Comparison of ENCODE assay signal across 7 cellular contexts in genomic region chr14:60722836-60723217, GRCh38. TPM values are rescaled to one million over a fixed set of nuclear protein-coding genes. Genes with fewer than 3 reads are reported as not detected.
A peak's percentile ranks its signal among the peaks of the same experiment; 100 is the strongest.
DNase-seq lines count a peak whose midpoint lies in the region; ATAC-seq, FAIRE-seq and TF ChIP-seq lines count a peak whose summit lies in the region.

No MANE protein-coding gene starts in this region.

- no peak overlapping the region for H2AK5ac ChIP-seq in mesendoderm (ENCODE audit: low read length)

- no CpG with 5 or more reads among the region's 21 CpGs for WGBS in mesendoderm (ENCODE audit: extremely low coverage, insufficient coverage, low lambda C conversion rate)

- H3K4me2 ChIP-seq in mesendoderm (ENCODE audit: low read length) = peak overlapping the region; percentile 95

- intact Hi-C loops in colonic mucosa (cut with DNase I) = loop anchor here (10.0 kb wide), 1 partner anchor 302 kb away; no protein-coding TSS in a partner anchor

- H3K23ac ChIP-seq in mesendoderm (ENCODE audit: low read length) = peak overlapping the region; percentile 99

- peak overlapping the region; percentile 48 for H2BK15ac ChIP-seq in mesendoderm (replicated peaks; ENCODE audit: low read depth)

- peak overlapping the region; percentile 23 for H2BK120ac ChIP-seq in mesendoderm (ENCODE audit: low read depth, low read length)

- H3K27ac ChIP-seq in colonic mucosa (no peak overlapping the region), mesendoderm (ENCODE audit: low read depth, low read length) (peak overlapping the region; percentile 86)

- no peak overlapping the region for H2BK5ac ChIP-seq in mesendoderm (ENCODE audit: low read length)

- H3K18ac ChIP-seq in mesendoderm (ENCODE audit: low read length) = peak overlapping the region; percentile 75

- TF ChIP-seq CTCF in colonic mucosa (IDR thresholded peaks at IDR 0.05) = no peak

- no peak for TF ChIP-seq POLR2A in GM12891 (IDR thresholded peaks at IDR 0.05; ENCODE audit: low read depth, low read length)

- no peak overlapping the region for H4K5ac ChIP-seq in mesendoderm (ENCODE audit: low read length)

- peaks cover 29% of the 10 kb centered on the region for H3K79me2 ChIP-seq in mesendoderm (ENCODE audit: control insufficient read depth, insufficient read depth, low read length)

- peak overlapping the region; percentile 98 for H3K56ac ChIP-seq in mesendoderm (ENCODE audit: low read length)

- H3K27me3 ChIP-seq in colonic mucosa (peaks cover 59% of the 10 kb centered on the region), mesendoderm (ENCODE audit: insufficient read depth, low read length, poor library complexity) (no peaks in the 10 kb centered on the region)

- no peaks in the 10 kb centered on the region for H3K36me3 ChIP-seq in colonic mucosa
- peaks cover 1% of the 10 kb centered on the region for H3K36me3 ChIP-seq in mesendoderm (ENCODE audit: control insufficient read depth, insufficient read depth, low read length)

- no peaks in the 10 kb centered on the region for H3K9me3 ChIP-seq in colonic mucosa

- FAIRE-seq in GM12891 (lab: Jason Lieb, UNC) = no peak

- H4K8ac ChIP-seq in mesendoderm (ENCODE audit: low read depth, low read length) = no peak overlapping the region

- H3K4ac ChIP-seq in mesendoderm (ENCODE audit: low read depth, low read length) = peak overlapping the region; percentile 98

- H3K79me1 ChIP-seq in mesendoderm (ENCODE audit: low read length) = peaks cover 8% of the 10 kb centered on the region

- H3K4me3 ChIP-seq in colonic mucosa (peak overlapping the region; percentile 58), mesendoderm (ENCODE audit: low read length) (peak overlapping the region; percentile 49)

- no peak for ATAC-seq in GM21619 (IDR thresholded peaks at IDR 0.05; ENCODE audit: unreplicated experiment)

- H3K9ac ChIP-seq in colonic mucosa (ENCODE audit: low read depth in 2 of 2, low read length in 2 of 2) (peak overlapping the region in 1 of 2 donors; percentile 33), mesendoderm (ENCODE audit: low read length) (peak overlapping the region; percentile 93)

- DNase-seq in GM12891 (ENCODE audit: insufficient read length, low spot score) = peak; percentile 30
- peak; percentile 55 for DNase-seq in NCI-H526 treated with DMSO at 0.1 percent for 48 hours (lab: John Stamatoyannopoulos, UW)
- no peak for DNase-seq in colonic mucosa
- peak; percentile 72 for DNase-seq in mesendoderm
- DNase-seq in DMS53 (lab: John Stamatoyannopoulos, UW) = no peak
- no peak for DNase-seq in dedifferentiated amniotic fluid mesenchymal stem cell (ENCODE audit: extremely low spot score)

- peaks cover 7% of the 10 kb centered on the region for H3K4me1 ChIP-seq in colonic mucosa
- H3K4me1 ChIP-seq in mesendoderm (ENCODE audit: control insufficient read depth, low read depth, low read length) = peaks cover 11% of the 10 kb centered on the region

TF ChIP-seq in GM12891, 5 proteins besides CTCF, POLR2A, EP300 and RAD21:
- no peak for TF ChIP-seq TAF1 (IDR thresholded peaks at IDR 0.05; ENCODE audit: low read depth, low read length)
- no peak for TF ChIP-seq SPI1 (IDR thresholded peaks at IDR 0.05; ENCODE audit: low read depth, low read length)
- TF ChIP-seq POU2F2 (IDR thresholded peaks at IDR 0.05; ENCODE audit: low read depth, low read length) = no peak
- TF ChIP-seq POLR2AphosphoS5 (IDR thresholded peaks at IDR 0.05; ENCODE audit: low read depth, low read length) = no peak
- TF ChIP-seq PAX5 (IDR thresholded peaks at IDR 0.05; ENCODE audit: insufficient read depth, low read length, severe bottlenecking) = no peak

RNA-seq across cellular contexts. Expression of gene SIX4, which starts 1.3 kb away (rescaled TPM):
- 0.10 TPM for polyA plus RNA-seq in GM12891 (2012; ENCODE audit: low read depth, missing spikeins)
- total RNA-seq in colonic mucosa = under 1 TPM; 0.15 to 0.27 TPM
- polyA plus RNA-seq in mesendoderm (2013, experiment 1 of 2) = 9.6 TPM
- 9.8 TPM for polyA plus RNA-seq in mesendoderm (2013, experiment 2 of 2)

RNA-seq across cellular contexts. Expression of gene MNAT1, which starts 11.7 kb away (rescaled TPM):
- 31.9 TPM for polyA plus RNA-seq in GM12891 (2012; ENCODE audit: low read depth, missing spikeins)
- total RNA-seq in colonic mucosa = 10 to 100 TPM; 14.5 to 15.4 TPM
- 57.7 TPM for polyA plus RNA-seq in mesendoderm (2013, experiment 1 of 2)
- 62.5 TPM for polyA plus RNA-seq in mesendoderm (2013, experiment 2 of 2)

Comparison
In these comparisons a context has a peak if more than half of its experiments do, and no peak if none do; other contexts are left out.
1. DNase-seq: peak in GM12891 (single experiment), NCI-H526 treated with DMSO at 0.1 percent for 48 hours (single experiment) and mesendoderm (single experiment); none in colonic mucosa (single experiment), DMS53 (single experiment) and dedifferentiated amniotic fluid mesenchymal stem cell (single experiment).